ENCODE assay signal across 15 cellular contexts in the genomic region with DNA sequence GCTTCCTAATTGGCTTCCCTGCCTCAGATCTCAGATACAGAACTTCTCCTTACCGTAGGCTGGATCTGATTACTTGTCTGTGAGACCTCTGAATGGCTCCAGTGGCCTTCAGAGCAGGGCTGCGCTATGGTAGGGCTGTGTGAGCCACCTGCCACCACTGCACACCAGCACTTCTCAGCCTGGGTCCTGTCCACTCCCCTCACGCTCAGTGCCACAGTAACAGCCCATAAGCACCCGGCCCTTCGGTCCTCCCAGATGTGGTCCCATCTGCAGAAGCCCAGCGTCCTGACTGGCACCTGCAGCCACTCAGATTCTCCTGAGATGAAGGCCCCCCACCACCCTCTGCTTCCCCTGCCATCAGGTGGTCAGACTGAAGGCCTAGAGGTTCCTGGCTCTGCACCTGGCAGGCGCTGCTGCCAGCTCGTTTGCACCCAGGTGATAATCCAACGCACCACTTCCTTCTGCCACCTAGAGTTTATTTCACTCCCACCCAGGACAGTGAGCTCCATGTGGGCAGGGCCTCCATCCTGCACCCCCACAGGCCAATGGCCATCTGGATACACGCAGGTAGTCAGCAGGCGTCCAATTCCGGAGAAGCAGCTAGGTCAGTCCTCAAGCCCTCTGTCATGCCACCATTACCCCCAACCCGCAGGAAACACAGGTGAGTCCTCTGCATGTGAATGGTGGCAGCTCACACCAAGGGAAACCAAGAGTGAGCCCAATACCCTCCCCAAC. TPM values are rescaled to one million over a fixed set of nuclear protein-coding genes. Genes with fewer than 3 reads are reported as not detected.
A peak's percentile ranks its signal among the peaks of the same experiment; 100 is the strongest.
DNase-seq lines count a peak whose midpoint lies in the region; ATAC-seq, FAIRE-seq and TF ChIP-seq lines count a peak whose summit lies in the region.
"Had no signal": no experiment of that assay in that cellular context is flagged by ENCODE, and none has a peak within 500 bp of the region (broad histone marks: within the 10 kb centered on the region; RNA-seq: fewer than 3 reads in every experiment).

No MANE protein-coding gene starts in this region.

- no peak overlapping the region for H3K27ac Mint-ChIP-seq in astrocyte (ENCODE audit: unreplicated experiment)
- peak overlapping the region; percentile 25 to 96 (median 81) for H3K27ac Mint-ChIP-seq in naive thymus-derived CD4-positive, alpha-beta T cell

- no peaks in the 10 kb centered on the region for H3K9me3 Mint-ChIP-seq in astrocyte (ENCODE audit: unreplicated experiment)
- H3K9me3 Mint-ChIP-seq in naive thymus-derived CD4-positive, alpha-beta T cell, result no peaks in the 10 kb centered on the region

- FAIRE-seq in astrocyte (lab: Jason Lieb, UNC), result no peak

- intact Hi-C loops in naive thymus-derived CD4-positive, alpha-beta T cell (cut with micrococcal nuclease), result loop anchor here in 1 of 2 donors (10.0 kb wide), 1 partner anchor 506 kb away; no protein-coding TSS in a partner anchor

- POLR2A ChIA-PET in naive thymus-derived CD4-positive, alpha-beta T cell (lab: Charles Lee), result interaction anchor here (1.0 to 19.0 kb wide), 4 partner anchors 9 to 92 kb away, joined by 3 to 341 read pairs (median 65); a partner anchor contains a TSS

- no peaks in the 10 kb centered on the region for H3K27me3 Mint-ChIP-seq in astrocyte (ENCODE audit: low read depth, unreplicated experiment)
- H3K27me3 Mint-ChIP-seq in naive thymus-derived CD4-positive, alpha-beta T cell, result no peaks in the 10 kb centered on the region

- no peaks in the 10 kb centered on the region for H3K9me3 ChIP-seq in BLaER1 treated with 17β-estradiol and CSF1 and Interleukin-3, amounts not matched to agents 10 nM and 100 nM (replicated peaks in 1 of 11)
- H3K9me3 ChIP-seq in astrocyte (ENCODE audit: insufficient read depth, low read depth, low read length) (no peaks in the 10 kb centered on the region), suprapubic skin (no peaks in the 10 kb centered on the region)
- no peaks in the 10 kb centered on the region for H3K9me3 ChIP-seq in naive thymus-derived CD4-positive, alpha-beta T cell (ENCODE audit: control insufficient read depth in 2 of 3, low read length in 3 of 3)
- H3K9me3 ChIP-seq: MG63 had no signal

- peaks cover 97 to 100% (median 100%) of the 10 kb centered on the region in 11 experiments for H4K20me1 ChIP-seq in BLaER1 treated with 17β-estradiol and CSF1 and Interleukin-3, amounts not matched to agents 10 nM and 100 nM
- peaks cover 96% of the 10 kb centered on the region for H4K20me1 ChIP-seq in astrocyte (ENCODE audit: insufficient read depth, low read length)

- peaks cover 82 to 98% (median 93%) of the 10 kb centered on the region in 11 experiments for H3K36me3 ChIP-seq in BLaER1 treated with 17β-estradiol and CSF1 and Interleukin-3, amounts not matched to agents 10 nM and 100 nM
- H3K36me3 ChIP-seq in H7 (replicated peaks; ENCODE audit: control insufficient read depth, insufficient read depth, low read length), result peaks cover 37% of the 10 kb centered on the region
- H3K36me3 ChIP-seq in astrocyte (ENCODE audit: insufficient read depth, low read length), result peaks cover 49% of the 10 kb centered on the region
- H3K36me3 ChIP-seq in naive thymus-derived CD4-positive, alpha-beta T cell (ENCODE audit: control insufficient read depth in 2 of 3, insufficient read depth in 3 of 3, low read length in 3 of 3), result peaks cover 18 to 84% (median 50%) of the 10 kb centered on the region in 3 experiments
- peaks cover 59% of the 10 kb centered on the region for H3K36me3 ChIP-seq in suprapubic skin

- H3K4me2 ChIP-seq in BLaER1 treated with 17β-estradiol and CSF1 and Interleukin-3, amounts not matched to agents 10 nM and 100 nM, result peak overlapping the region; percentile 0 to 97 (median 43); a peak in 18 of 22 replicates
- H3K4me2 ChIP-seq in astrocyte (ENCODE audit: low read length), result peak overlapping the region; percentile 98
- H3K4me2 ChIP-seq: hepatocyte had no signal

- CTCF ChIA-PET in naive thymus-derived CD4-positive, alpha-beta T cell (lab: Charles Lee), result no interaction called here

- no peak for TF ChIP-seq CTCF in astrocyte (IDR thresholded peaks at IDR 0.05; ENCODE audit: insufficient read depth, low read depth, low read length)
- no peak for TF ChIP-seq CTCF in suprapubic skin (IDR thresholded peaks at IDR 0.05)

- H2AFZ ChIP-seq in astrocyte (ENCODE audit: low read depth, low read length), result no peak overlapping the region
- H2AFZ ChIP-seq: hepatocyte, parathyroid adenoma had no signal

- peak overlapping the region in 4 of 11 experiments; percentile 2 to 32 (median 23); a peak in 2 of 22 replicates for H3K9ac ChIP-seq in BLaER1 treated with 17β-estradiol and CSF1 and Interleukin-3, amounts not matched to agents 10 nM and 100 nM
- H3K9ac ChIP-seq in astrocyte (ENCODE audit: low read length), result no peak overlapping the region
- H3K9ac ChIP-seq: parathyroid adenoma had no signal

- peak overlapping the region; percentile 20 for H3K4me3 Mint-ChIP-seq in astrocyte (ENCODE audit: unreplicated experiment)
- H3K4me3 Mint-ChIP-seq in naive thymus-derived CD4-positive, alpha-beta T cell, result peak overlapping the region; percentile 12 to 97 (median 72)

- peaks cover 28% of the 10 kb centered on the region for H3K36me3 Mint-ChIP-seq in astrocyte (ENCODE audit: low read depth, unreplicated experiment)
- H3K36me3 Mint-ChIP-seq in naive thymus-derived CD4-positive, alpha-beta T cell, result peaks cover 4 to 53% (median 37%) of the 10 kb centered on the region in 5 donors

- H3K4me3 ChIP-seq in BLaER1 treated with 17β-estradiol and CSF1 and Interleukin-3, amounts not matched to agents 10 nM and 100 nM, result no peak overlapping the region
- H3K4me3 ChIP-seq in H7 (ENCODE audit: insufficient read depth, low read depth, low read length) (no peak overlapping the region), astrocyte (ENCODE audit: insufficient read depth, low read depth, low read length) (no peak overlapping the region), suprapubic skin (no peak overlapping the region)
- no peak overlapping the region for H3K4me3 ChIP-seq in naive thymus-derived CD4-positive, alpha-beta T cell (ENCODE audit: low read length)
- H3K4me3 ChIP-seq: hepatocyte, MG63 had no signal

- no peaks in the 10 kb centered on the region for H3K27me3 ChIP-seq in BLaER1 treated with 17β-estradiol and CSF1 and Interleukin-3, amounts not matched to agents 10 nM and 100 nM
- H3K27me3 ChIP-seq in H7 (ENCODE audit: control insufficient read depth, insufficient read depth, low read length), result no peaks in the 10 kb centered on the region
- no peaks in the 10 kb centered on the region for H3K27me3 ChIP-seq in astrocyte (ENCODE audit: insufficient read depth, low read length)
- H3K27me3 ChIP-seq in naive thymus-derived CD4-positive, alpha-beta T cell (ENCODE audit: control insufficient read depth in 2 of 2, insufficient read depth in 2 of 2, low read length in 2 of 2), result no peaks in the 10 kb centered on the region
- H3K27me3 ChIP-seq in suprapubic skin, result no peaks in the 10 kb centered on the region
- H3K27me3 ChIP-seq: hepatocyte, MG63 had no signal

- peaks cover 56% of the 10 kb centered on the region for H3K4me1 Mint-ChIP-seq in astrocyte (ENCODE audit: low read depth, unreplicated experiment)
- peaks cover 84 to 98% (median 93%) of the 10 kb centered on the region in 7 donors for H3K4me1 Mint-ChIP-seq in naive thymus-derived CD4-positive, alpha-beta T cell

- DNase-seq in H7 (peak; percentile 83), astrocyte (ENCODE audit: low read depth) (no peak), suprapubic skin (ENCODE audit: low spot score in 2 of 2) (no peak), NCI-H526 treated with DMSO at 0.1 percent for 48 hours (lab: John Stamatoyannopoulos, UW) (no peak), germinal center (ENCODE audit: low spot score) (no peak)
- no peak for DNase-seq in naive thymus-derived CD4-positive, alpha-beta T cell
- DNase-seq: aorta; MG63; NCI-H226; OCI-M1; stimulated activated CD4-positive, alpha-beta T cell treated with anti-CD3 and anti-CD28 coated beads, Interleukin-1b, Interleukin-23, amount 100 ng/mL, for 48 hours had no signal

- WGBS in suprapubic skin, result 93% methylated on average over 10 of the region's 13 CpGs

- H3K27ac ChIP-seq in BLaER1 treated with 17β-estradiol and CSF1 and Interleukin-3, amounts not matched to agents 10 nM and 100 nM, result no peak overlapping the region
- H3K27ac ChIP-seq in astrocyte (ENCODE audit: low read depth, low read length) (no peak overlapping the region), suprapubic skin (no peak overlapping the region)
- peak overlapping the region; percentile 4 for H3K27ac ChIP-seq in naive thymus-derived CD4-positive, alpha-beta T cell (ENCODE audit: low read depth, low read length)
- H3K27ac ChIP-seq: hepatocyte, parathyroid adenoma had no signal

- ATAC-seq in naive thymus-derived CD4-positive, alpha-beta T cell, result no peak
- ATAC-seq in GM18861 (IDR thresholded peaks at IDR 0.05; ENCODE audit: unreplicated experiment), result no peak

- no peak for TF ChIP-seq EP300 in suprapubic skin (IDR thresholded peaks at IDR 0.05)

- H3K79me2 ChIP-seq in astrocyte (ENCODE audit: insufficient read depth, low read length), result peaks cover 100% of the 10 kb centered on the region

- no peak for TF ChIP-seq POLR2A in suprapubic skin (IDR thresholded peaks at IDR 0.05)

- peaks cover 91 to 97% (median 93%) of the 10 kb centered on the region in 10 experiments for H3K4me1 ChIP-seq in BLaER1 treated with 17β-estradiol and CSF1 and Interleukin-3, amounts not matched to agents 10 nM and 100 nM
- H3K4me1 ChIP-seq in astrocyte (ENCODE audit: insufficient read depth, low read length) (peaks cover 70% of the 10 kb centered on the region), suprapubic skin (peaks cover 83% of the 10 kb centered on the region)
- H3K4me1 ChIP-seq in naive thymus-derived CD4-positive, alpha-beta T cell (ENCODE audit: control insufficient read depth in 2 of 2, insufficient read depth in 2 of 2, low read length in 2 of 2), result peaks cover 86 to 94% of the 10 kb centered on the region in 2 donors
- H3K4me1 ChIP-seq: parathyroid adenoma had no signal

RNA-seq across cellular contexts. Expression of a gene that starts 5.4 kb away (rescaled TPM):
- 219 and 254 TPM in 2 replicates for total RNA-seq in H7 (2014; rRNA removed; shearing (Covaris generic))
- total RNA-seq in astrocyte, result 558 and 620 TPM in 2 replicates
- total RNA-seq in naive thymus-derived CD4-positive, alpha-beta T cell, result 100 to 1,000 TPM; 242 to 470 (median 330) TPM
- polyA plus RNA-seq in naive thymus-derived CD4-positive, alpha-beta T cell, result 100 to 1,000 TPM; 268 to 412 TPM
- 100 to 1,000 TPM; 113 to 126 (median 117) TPM for total RNA-seq in suprapubic skin
